Comparison of ENCODE assay signal across 11 cellular contexts in genomic region chr5:132481243-132482211, GRCh38. TPM values are rescaled to one million over a fixed set of nuclear protein-coding genes. Genes with fewer than 3 reads are reported as not detected.
DNase-seq lines count a peak whose midpoint lies in the region; ATAC-seq and TF ChIP-seq lines count a peak whose summit lies in the region.
"Had no signal": no experiment of that assay in that cellular context is flagged by ENCODE, and none has a peak within 500 bp of the region (broad histone marks: within the 10 kb centered on the region; RNA-seq: fewer than 3 reads in every experiment).

No MANE protein-coding gene starts in this region.

- TF ChIP-seq CTCF in activated CD8-positive, alpha-beta T cell treated with anti-CD3 and anti-CD28 coated beads for 36 hours (IDR thresholded peaks at IDR 0.05) = no peak
- TF ChIP-seq CTCF in upper lobe of left lung (IDR thresholded peaks at IDR 0.05) = no peak
- no peak for TF ChIP-seq CTCF in neural progenitor cell (IDR thresholded peaks at IDR 0.05)

- peak; percentile 22 for ATAC-seq in activated CD8-positive, alpha-beta T cell treated with anti-CD3 and anti-CD28 coated beads for 36 hours
- peak; percentile 5 for ATAC-seq in left colon
- ATAC-seq in upper lobe of left lung (ENCODE audit: low FRiP score in 2 of 2) = no peak

- H2AFZ ChIP-seq in neural progenitor cell (replicated peaks) = no peak overlapping the region

- H3K36me3 ChIP-seq in upper lobe of left lung (peaks cover 38 to 49% (median 43%) of the 10 kb centered on the region in 4 donors), neural progenitor cell (no peaks in the 10 kb centered on the region)

- peaks cover 38% of the 10 kb centered on the region for H3K36me3 Mint-ChIP-seq in activated CD8-positive, alpha-beta T cell treated with anti-CD3 and anti-CD28 coated beads for 36 hours (ENCODE audit: low read depth)
- peaks cover 4% of the 10 kb centered on the region for H3K36me3 Mint-ChIP-seq in neural progenitor cell

- no peaks in the 10 kb centered on the region for H3K9me3 Mint-ChIP-seq in activated CD8-positive, alpha-beta T cell treated with anti-CD3 and anti-CD28 coated beads for 36 hours
- no peaks in the 10 kb centered on the region for H3K9me3 Mint-ChIP-seq in neural progenitor cell
- H3K9me3 Mint-ChIP-seq: nephron progenitor cell had no signal

- no peaks in the 10 kb centered on the region for H3F3A ChIP-seq in neural progenitor cell (ENCODE audit: low read depth)

- POLR2A ChIA-PET in activated CD8-positive, alpha-beta T cell treated with anti-CD3 and anti-CD28 coated beads for 36 hours (lab: Charles Lee) = interaction anchor here (0.7 to 36.6 kb wide), 16 partner anchors 5 to 255 kb away, joined by 3 to 1641 read pairs (median 46); partner anchors contain the start of genes IRF1 and KIF3A

- no peak overlapping the region for H3K4me2 ChIP-seq in neural progenitor cell
- H3K4me2 ChIP-seq: BLaER1 had no signal

- intact Hi-C loops in activated CD8-positive, alpha-beta T cell treated with anti-CD3 and anti-CD28 coated beads for 36 hours (cut with micrococcal nuclease) = no loop called here
- intact Hi-C loops in left colon (cut with DNase I, micrococcal nuclease) = no loop called here

- no peak overlapping the region for H3K9ac ChIP-seq in neural progenitor cell
- H3K9ac ChIP-seq: BLaER1 had no signal

- TF ChIP-seq EP300 in upper lobe of left lung (IDR thresholded peaks at IDR 0.05) = no peak

- H3K9me3 ChIP-seq in upper lobe of left lung = no peaks in the 10 kb centered on the region
- no peaks in the 10 kb centered on the region for H3K9me3 ChIP-seq in neural progenitor cell (ENCODE audit: low read depth)
- H3K9me3 ChIP-seq: BLaER1 had no signal

- peak; percentile 28 for DNase-seq in stimulated activated CD4-positive, alpha-beta T cell treated with anti-CD3 and anti-CD28 coated beads, Interleukin-4, amount 100 ng/mL, for 24 hours
- DNase-seq in stimulated activated CD4-positive, alpha-beta T cell treated with anti-CD3 and anti-CD28 coated beads, Interleukin-15, amount 100 ng/mL, for 24 hours = no peak
- DNase-seq in activated CD8-positive, alpha-beta T cell treated with anti-CD3 and anti-CD28 coated beads for 36 hours = peak; percentile 45
- DNase-seq in left colon (peak in 1 of 2 donors; percentile 5), upper lobe of left lung (no peak), AG08396 (ENCODE audit: low spot score) (no peak), NCI-H2227 (lab: John Stamatoyannopoulos, UW; ENCODE audit: unreplicated experiment) (no peak), neural progenitor cell (ENCODE audit: low spot score) (no peak)
- DNase-seq: NCI-H1694 treated with DMSO at 0.1 percent for 48 hours, nephron progenitor cell had no signal

- no peaks in the 10 kb centered on the region for H3K27me3 Mint-ChIP-seq in activated CD8-positive, alpha-beta T cell treated with anti-CD3 and anti-CD28 coated beads for 36 hours
- peaks cover 2% of the 10 kb centered on the region for H3K27me3 Mint-ChIP-seq in neural progenitor cell (ENCODE audit: insufficient read depth, low read depth)

- peak overlapping the region; percentile 1 to 99 (median 41) for H3K27ac ChIP-seq in upper lobe of left lung
- H3K27ac ChIP-seq in neural progenitor cell = no peak overlapping the region
- H3K27ac ChIP-seq: BLaER1 had no signal

- WGBS in upper lobe of left lung, 2 donors = 63 to 74% methylated on average over 6 of the region's 6 CpGs

- no peak for TF ChIP-seq POLR2A in upper lobe of left lung (IDR thresholded peaks at IDR 0.05)

- H3K4me1 ChIP-seq in upper lobe of left lung (peaks cover 34 to 73% (median 50%) of the 10 kb centered on the region in 4 donors), neural progenitor cell (no peaks in the 10 kb centered on the region)

- peak overlapping the region; percentile 56 for H3K27ac Mint-ChIP-seq in activated CD8-positive, alpha-beta T cell treated with anti-CD3 and anti-CD28 coated beads for 36 hours
- no peak overlapping the region for H3K27ac Mint-ChIP-seq in neural progenitor cell
- H3K27ac Mint-ChIP-seq: nephron progenitor cell had no signal

- no peak overlapping the region for H3K4me3 ChIP-seq in upper lobe of left lung
- no peak overlapping the region for H3K4me3 ChIP-seq in neural progenitor cell
- H3K4me3 ChIP-seq: BLaER1 had no signal

- no peak overlapping the region for H3K4me3 Mint-ChIP-seq in activated CD8-positive, alpha-beta T cell treated with anti-CD3 and anti-CD28 coated beads for 36 hours
- no peak overlapping the region for H3K4me3 Mint-ChIP-seq in neural progenitor cell
- H3K4me3 Mint-ChIP-seq: nephron progenitor cell had no signal

- CTCF ChIA-PET in activated CD8-positive, alpha-beta T cell treated with anti-CD3 and anti-CD28 coated beads for 36 hours (lab: Charles Lee) = interaction anchor here (0.6 to 4.9 kb wide), 12 partner anchors 8 to 339 kb away, joined by 3 to 48 read pairs (median 5); partner anchors contain the start of gene IRF1

- no peaks in the 10 kb centered on the region for H4K20me1 ChIP-seq in neural progenitor cell (ENCODE audit: low read depth)

- H3K27me3 ChIP-seq in upper lobe of left lung = no peaks in the 10 kb centered on the region
- no peaks in the 10 kb centered on the region for H3K27me3 ChIP-seq in neural progenitor cell
- H3K27me3 ChIP-seq: BLaER1 had no signal

- H3K4me1 Mint-ChIP-seq in activated CD8-positive, alpha-beta T cell treated with anti-CD3 and anti-CD28 coated beads for 36 hours (ENCODE audit: low read depth) = peaks cover 78% of the 10 kb centered on the region
- no peaks in the 10 kb centered on the region for H3K4me1 Mint-ChIP-seq in neural progenitor cell

- H3K79me2 ChIP-seq in neural progenitor cell (ENCODE audit: low read depth) = no peaks in the 10 kb centered on the region

RNA-seq across cellular contexts. Expression of gene IRF1, which starts 9.0 kb away (rescaled TPM):
- total RNA-seq in activated CD8-positive, alpha-beta T cell treated with anti-CD3 and anti-CD28 coated beads for 36 hours = 100 to 1,000 TPM; 121 to 128 TPM
- total RNA-seq in left colon (100 to 1,000 TPM in 1 of 2 donors, 10 to 100 TPM in 1; 97.7 to 126 TPM), upper lobe of left lung (10 to 100 TPM; 42.1 to 94.3 (median 79.3) TPM), neural progenitor cell (ENCODE audit: low replicate concordance) (3.7 and 7.1 TPM in 2 replicates)

Comparison
In these comparisons a context has a peak if more than half of its experiments do, and no peak if none do; other contexts are left out.
1. DNase-seq: peak in stimulated activated CD4-positive, alpha-beta T cell treated with anti-CD3 and anti-CD28 coated beads, Interleukin-4, amount 100 ng/mL, for 24 hours (single experiment) and activated CD8-positive, alpha-beta T cell treated with anti-CD3 and anti-CD28 coated beads for 36 hours (single experiment); none in stimulated activated CD4-positive, alpha-beta T cell treated with anti-CD3 and anti-CD28 coated beads, Interleukin-15, amount 100 ng/mL, for 24 hours (single experiment), upper lobe of left lung (0 of 2), AG08396 (single experiment), NCI-H2227 (single experiment) and neural progenitor cell (single experiment).
2. ATAC-seq: peak in activated CD8-positive, alpha-beta T cell treated with anti-CD3 and anti-CD28 coated beads for 36 hours (single experiment) and left colon (single experiment); none in upper lobe of left lung (0 of 2).